In genomic region chr19:54612428-54612827, GRCh38 we compare ENCODE assay signal across 1 cellular context.
TF ChIP-seq lines count a peak whose summit lies in the region.

No MANE protein-coding gene starts in this region.

TF ChIP-seq in WTC11, 78 proteins besides CTCF, POLR2A, EP300 and RAD21 (continued from another document):
- TF ChIP-seq USF1 (CRISPR knock-in tag; IDR thresholded peaks at IDR 0.05) (no peak), ATF6 (CRISPR knock-in tag; IDR thresholded peaks at IDR 0.05) (no peak), MAX (CRISPR knock-in tag; IDR thresholded peaks at IDR 0.05) (no peak), SP1 (CRISPR knock-in tag; conservative IDR thresholded peaks at IDR 0.05) (no peak), HMGA2 (CRISPR knock-in tag; IDR thresholded peaks at IDR 0.05) (no peak), MLX (CRISPR knock-in tag; IDR thresholded peaks at IDR 0.05) (no peak), TP53 (CRISPR knock-in tag; IDR thresholded peaks at IDR 0.05) (no peak)
